ENCODE assay signal across 8 cellular contexts in genomic region chr19:5369962-5370367, GRCh38. TPM values are rescaled to one million over a fixed set of nuclear protein-coding genes. Genes with fewer than 3 reads are reported as not detected.
DNase-seq lines count a peak whose midpoint lies in the region; ATAC-seq and TF ChIP-seq lines count a peak whose summit lies in the region.

No MANE protein-coding gene starts in this region.

- DNase-seq in NCI-H82 (lab: John Stamatoyannopoulos, UW) (peak; percentile 58), NCI-H82 treated with DMSO at 0.1 percent for 48 hours (lab: John Stamatoyannopoulos, UW; ENCODE audit: unreplicated experiment) (no peak), RPMI8226 (peak; percentile 64), kidney epithelial cell (ENCODE audit: low read depth) (no peak)
- peak; percentile 71 for DNase-seq in activated naive CD8-positive, alpha-beta T cell treated with anti-CD3 and anti-CD28 coated beads, Interleukin-2, amount 10 ng/mL, durations not matched to agents 7 days and 5 days
- peak; percentile 55 to 62 for DNase-seq in stimulated activated CD8-positive, alpha-beta memory T cell treated with anti-CD3 and anti-CD28 coated beads, Interleukin-2, amount 100 ng/mL, for 48 hours (ENCODE audit: low read depth in 2 of 2)

- no peaks in the 10 kb centered on the region for H3K27me3 Mint-ChIP-seq in activated naive CD8-positive, alpha-beta T cell treated with anti-CD3 and anti-CD28 coated beads, Interleukin-2, amount 10 ng/mL, durations not matched to agents 7 days and 5 days
- peaks cover 8% of the 10 kb centered on the region for H3K27me3 Mint-ChIP-seq in stimulated activated memory B cell treated with anti-CD40 and anti-IgM and Interleukin-4, amounts not matched to agents 10 μg/mL and 1 μg/mL and 100 μg/mL, for 72 hours

- H3K4me3 Mint-ChIP-seq in activated naive CD8-positive, alpha-beta T cell treated with anti-CD3 and anti-CD28 coated beads, Interleukin-2, amount 10 ng/mL, durations not matched to agents 7 days and 5 days, result no peak overlapping the region
- H3K4me3 Mint-ChIP-seq in stimulated activated memory B cell treated with anti-CD40 and anti-IgM and Interleukin-4, amounts not matched to agents 10 μg/mL and 1 μg/mL and 100 μg/mL, for 72 hours, result no peak overlapping the region

- H3K36me3 ChIP-seq in kidney epithelial cell (ENCODE audit: control insufficient read depth, insufficient read depth, low read length), result no peaks in the 10 kb centered on the region

- POLR2A ChIA-PET in activated naive CD8-positive, alpha-beta T cell treated with anti-CD3 and anti-CD28 coated beads, Interleukin-2, amount 10 ng/mL, durations not matched to agents 7 days and 5 days (lab: Charles Lee), result no interaction called here

- no peak overlapping the region for H3K27ac Mint-ChIP-seq in activated naive CD8-positive, alpha-beta T cell treated with anti-CD3 and anti-CD28 coated beads, Interleukin-2, amount 10 ng/mL, durations not matched to agents 7 days and 5 days
- H3K27ac Mint-ChIP-seq in stimulated activated memory B cell treated with anti-CD40 and anti-IgM and Interleukin-4, amounts not matched to agents 10 μg/mL and 1 μg/mL and 100 μg/mL, for 72 hours, result no peak overlapping the region

- no peaks in the 10 kb centered on the region for H3K36me3 Mint-ChIP-seq in activated naive CD8-positive, alpha-beta T cell treated with anti-CD3 and anti-CD28 coated beads, Interleukin-2, amount 10 ng/mL, durations not matched to agents 7 days and 5 days
- no peaks in the 10 kb centered on the region for H3K36me3 Mint-ChIP-seq in stimulated activated memory B cell treated with anti-CD40 and anti-IgM and Interleukin-4, amounts not matched to agents 10 μg/mL and 1 μg/mL and 100 μg/mL, for 72 hours

- no peak overlapping the region for H3K4me3 ChIP-seq in kidney epithelial cell (ENCODE audit: low read depth, low read length)

- no peaks in the 10 kb centered on the region for H3K4me1 Mint-ChIP-seq in activated naive CD8-positive, alpha-beta T cell treated with anti-CD3 and anti-CD28 coated beads, Interleukin-2, amount 10 ng/mL, durations not matched to agents 7 days and 5 days
- H3K4me1 Mint-ChIP-seq in stimulated activated memory B cell treated with anti-CD40 and anti-IgM and Interleukin-4, amounts not matched to agents 10 μg/mL and 1 μg/mL and 100 μg/mL, for 72 hours, result no peaks in the 10 kb centered on the region

- peak; percentile 54 for ATAC-seq in activated naive CD8-positive, alpha-beta T cell treated with anti-CD3 and anti-CD28 coated beads, Interleukin-2, amount 10 ng/mL, durations not matched to agents 7 days and 5 days (ENCODE audit: low read depth)
- no peak for ATAC-seq in stimulated activated memory B cell treated with anti-CD40 and anti-IgM and Interleukin-4, amounts not matched to agents 10 μg/mL and 1 μg/mL and 100 μg/mL, for 72 hours
- no peak for ATAC-seq in GM21447 (IDR thresholded peaks at IDR 0.05; ENCODE audit: unreplicated experiment)

- peaks cover 1% of the 10 kb centered on the region for H3K9me3 Mint-ChIP-seq in activated naive CD8-positive, alpha-beta T cell treated with anti-CD3 and anti-CD28 coated beads, Interleukin-2, amount 10 ng/mL, durations not matched to agents 7 days and 5 days
- no peaks in the 10 kb centered on the region for H3K9me3 Mint-ChIP-seq in stimulated activated memory B cell treated with anti-CD40 and anti-IgM and Interleukin-4, amounts not matched to agents 10 μg/mL and 1 μg/mL and 100 μg/mL, for 72 hours

- no peaks in the 10 kb centered on the region for H3K27me3 ChIP-seq in kidney epithelial cell (ENCODE audit: control insufficient read depth, insufficient read depth, low read length)

- TF ChIP-seq CTCF in kidney epithelial cell (IDR thresholded peaks at IDR 0.05; ENCODE audit: insufficient read depth, low read length, poor library complexity, severe bottlenecking), result peak; percentile 65

RNA-seq across cellular contexts. Expression of gene PTPRS, which starts 29.4 kb away (rescaled TPM):
- total RNA-seq in activated naive CD8-positive, alpha-beta T cell treated with anti-CD3 and anti-CD28 coated beads, Interleukin-2, amount 10 ng/mL, durations not matched to agents 7 days and 5 days, result under 1 TPM; 0.14 to 0.19 TPM
- total RNA-seq in kidney epithelial cell, result 52.6 and 58.2 TPM in 2 replicates

Comparison
In these comparisons a context has a peak if more than half of its experiments do, and no peak if none do; other contexts are left out.
1. DNase-seq: peak in NCI-H82 (single experiment), RPMI8226 (single experiment), activated naive CD8-positive, alpha-beta T cell treated with anti-CD3 and anti-CD28 coated beads, Interleukin-2, amount 10 ng/mL, durations not matched to agents 7 days and 5 days (single experiment) and stimulated activated CD8-positive, alpha-beta memory T cell treated with anti-CD3 and anti-CD28 coated beads, Interleukin-2, amount 100 ng/mL, for 48 hours (2 of 2); none in NCI-H82 treated with DMSO at 0.1 percent for 48 hours (single experiment) and kidney epithelial cell (single experiment).
2. RNA of gene PTPRS, which starts 29.4 kb away (total RNA-seq): 52.6 to 58.2 TPM in kidney epithelial cell; 0.14 to 0.19 TPM in activated naive CD8-positive, alpha-beta T cell treated with anti-CD3 and anti-CD28 coated beads, Interleukin-2, amount 10 ng/mL, durations not matched to agents 7 days and 5 days; every median in the first group is over 10 times any median in the second.